ENCODE assay signal across 8 cellular contexts in the genomic region with DNA sequence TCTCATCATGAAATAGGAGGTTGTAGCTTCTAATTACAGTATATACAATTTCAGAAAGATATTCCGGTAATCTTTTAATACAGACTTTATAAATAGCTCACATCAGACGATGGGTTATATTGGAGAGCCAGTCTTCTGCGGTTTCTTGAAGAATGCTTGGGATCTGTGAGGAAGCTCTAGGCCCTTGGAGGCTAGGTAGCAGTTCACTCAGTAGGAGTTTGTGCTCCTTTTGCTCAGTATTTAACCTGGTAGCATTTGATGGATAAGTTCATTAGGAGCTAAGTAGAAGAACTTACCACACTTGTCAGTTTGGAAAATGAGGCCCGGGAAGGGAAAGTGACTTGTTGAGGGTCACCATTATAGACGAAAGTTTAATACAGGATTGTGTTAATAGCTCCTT. TPM values are rescaled to one million over a fixed set of nuclear protein-coding genes. Genes with fewer than 3 reads are reported as not detected.
DNase-seq lines count a peak whose midpoint lies in the region; ATAC-seq, FAIRE-seq and TF ChIP-seq lines count a peak whose summit lies in the region.

No MANE protein-coding gene starts in this region.

- intact Hi-C loops in CD4-positive, alpha-beta T cell (cut with DNase I, micrococcal nuclease) = no loop called here

- H3K4me2 ChIP-seq in osteoblast (ENCODE audit: insufficient read depth, low read length) = peak overlapping the region; percentile 89

- H3K27me3 ChIP-seq in CD4-positive, alpha-beta T cell (ENCODE audit: control insufficient read depth, insufficient read depth, low read length) = no peaks in the 10 kb centered on the region
- no peaks in the 10 kb centered on the region for H3K27me3 ChIP-seq in osteoblast (ENCODE audit: insufficient read depth, low read length)

- H3K9me3 Mint-ChIP-seq in CD4-positive, alpha-beta T cell = no peaks in the 10 kb centered on the region

- H2AFZ ChIP-seq in osteoblast (ENCODE audit: low read length) = no peak overlapping the region

- ATAC-seq in CD4-positive, alpha-beta T cell (ENCODE audit: poor library complexity) = no peak
- no peak for ATAC-seq in HG03565 (IDR thresholded peaks at IDR 0.05; ENCODE audit: unreplicated experiment)

- H3K79me2 ChIP-seq in osteoblast (ENCODE audit: insufficient read depth, low read length) = peaks cover 80% of the 10 kb centered on the region

- H3K4me1 ChIP-seq in osteoblast (ENCODE audit: insufficient read depth, low read length) = peaks cover 53% of the 10 kb centered on the region

- peak overlapping the region; percentile 88 for H3K4me3 Mint-ChIP-seq in CD4-positive, alpha-beta T cell

- peaks cover 16% of the 10 kb centered on the region for H3K36me3 ChIP-seq in osteoblast (ENCODE audit: insufficient read depth, low read length)

- CTCF ChIA-PET in CD4-positive, alpha-beta T cell (lab: Charles Lee) = interaction anchor here (1.7 kb wide), 1 partner anchor 290 kb away, joined by 4 read pairs; no protein-coding TSS in a partner anchor

- no peak for DNase-seq in CD4-positive, alpha-beta T cell
- peak; percentile 56 for DNase-seq in RCC 7860 (ENCODE audit: low spot score)
- no peak for DNase-seq in epithelial cell of proximal tubule (ENCODE audit: low read depth)
- no peak for DNase-seq in osteoblast (ENCODE audit: insufficient read length, low spot score, missing footprints)
- DNase-seq in NCI-H2171 (lab: John Stamatoyannopoulos, UW) = no peak
- DNase-seq in NCI-H69 (lab: John Stamatoyannopoulos, UW) = no peak
- no peak for DNase-seq in NCI-H1930 (lab: John Stamatoyannopoulos, UW)

- no peaks in the 10 kb centered on the region for H3K9me3 ChIP-seq in CD4-positive, alpha-beta T cell (ENCODE audit: control insufficient read depth, low read length)
- H3K9me3 ChIP-seq in osteoblast (ENCODE audit: low read depth, low read length) = no peaks in the 10 kb centered on the region

- POLR2A ChIA-PET in CD4-positive, alpha-beta T cell (lab: Charles Lee) = interaction anchor here (1.9 kb wide), 1 partner anchor 65 kb away, joined by 6 read pairs; no protein-coding TSS in a partner anchor

- peaks cover 50% of the 10 kb centered on the region for H4K20me1 ChIP-seq in osteoblast (ENCODE audit: insufficient read depth, low read length)

- peak; percentile 74 for FAIRE-seq in RCC 7860 (lab: Jason Lieb, UNC)

- H3K36me3 Mint-ChIP-seq in CD4-positive, alpha-beta T cell (ENCODE audit: low read depth) = peaks cover 5% of the 10 kb centered on the region

- H3K27me3 Mint-ChIP-seq in CD4-positive, alpha-beta T cell = no peaks in the 10 kb centered on the region

- no peak for TF ChIP-seq CTCF in CD4-positive, alpha-beta T cell (IDR thresholded peaks at IDR 0.05)
- no peak for TF ChIP-seq CTCF in epithelial cell of proximal tubule (conservative IDR thresholded peaks at IDR 0.05; ENCODE audit: low read depth, low read length)
- no peak for TF ChIP-seq CTCF in osteoblast (IDR thresholded peaks at IDR 0.05; ENCODE audit: extremely low read depth, low read depth, low read length)

- H3K27ac Mint-ChIP-seq in CD4-positive, alpha-beta T cell = peak overlapping the region; percentile 53

- peaks cover 72% of the 10 kb centered on the region for H3K4me1 Mint-ChIP-seq in CD4-positive, alpha-beta T cell (ENCODE audit: low read depth)

- H3K4me3 ChIP-seq in epithelial cell of proximal tubule (ENCODE audit: low read depth, low read length) = peak overlapping the region; percentile 96
- H3K4me3 ChIP-seq in osteoblast (ENCODE audit: insufficient read depth, low read length) = peak overlapping the region; percentile 88

- H3K27ac ChIP-seq in CD4-positive, alpha-beta T cell (ENCODE audit: low read depth, low read length) = no peak overlapping the region
- H3K27ac ChIP-seq in osteoblast (ENCODE audit: low read depth, low read length) = peak overlapping the region; percentile 96

RNA-seq across cellular contexts. Expression of a gene that starts 2.8 kb away (rescaled TPM):
- total RNA-seq in CD4-positive, alpha-beta T cell = 10 to 100 TPM; 26.1 to 28.7 TPM
- total RNA-seq in epithelial cell of proximal tubule = 31.9 and 37.3 TPM in 2 replicates
- total RNA-seq in osteoblast = 179 TPM in 2 replicates
